Comparison of ENCODE assay signal across 9 cellular contexts in genomic region chr1:205301842-205302588, GRCh38. TPM values are rescaled to one million over a fixed set of nuclear protein-coding genes. Genes with fewer than 3 reads are reported as not detected.
DNase-seq lines count a peak whose midpoint lies in the region; ATAC-seq lines count a peak whose summit lies in the region.
"Had no signal": no experiment of that assay in that cellular context is flagged by ENCODE, and none has a peak within 500 bp of the region (broad histone marks: within the 10 kb centered on the region; RNA-seq: fewer than 3 reads in every experiment).

No MANE protein-coding gene starts in this region.

- peak overlapping the region; percentile 75 for H3K27ac Mint-ChIP-seq in activated naive CD8-positive, alpha-beta T cell treated with anti-CD3 and anti-CD28 coated beads for 36 hours
- peak overlapping the region; percentile 11 to 93 for H3K27ac Mint-ChIP-seq in stimulated activated naive CD8-positive, alpha-beta T cell treated with anti-CD3 and anti-CD28 coated beads, Interleukin-15, amount 100 ng/mL, for 72 hours

- no peak overlapping the region for H3K4me3 Mint-ChIP-seq in activated naive CD8-positive, alpha-beta T cell treated with anti-CD3 and anti-CD28 coated beads for 36 hours
- no peak overlapping the region for H3K4me3 Mint-ChIP-seq in stimulated activated naive CD8-positive, alpha-beta T cell treated with anti-CD3 and anti-CD28 coated beads, Interleukin-15, amount 100 ng/mL, for 72 hours
- H3K4me3 Mint-ChIP-seq: natural killer cell had no signal

- H3K4me1 ChIP-seq in HUES48 (ENCODE audit: control insufficient read depth, insufficient read depth, low read length) (peaks cover 34% of the 10 kb centered on the region), iPS-20b (ENCODE audit: insufficient read depth, low read length) (peaks cover 34% of the 10 kb centered on the region)

- H3K36me3 Mint-ChIP-seq in activated naive CD8-positive, alpha-beta T cell treated with anti-CD3 and anti-CD28 coated beads for 36 hours: peaks cover 12% of the 10 kb centered on the region

- no peak for DNase-seq in activated naive CD8-positive, alpha-beta T cell treated with anti-CD3 and anti-CD28 coated beads for 36 hours
- no peak for DNase-seq in stimulated activated naive CD8-positive, alpha-beta T cell treated with anti-CD3 and anti-CD28 coated beads, Interleukin-15, amount 100 ng/mL, for 72 hours
- no peak for DNase-seq in NCI-H2227 (lab: John Stamatoyannopoulos, UW; ENCODE audit: unreplicated experiment)
- DNase-seq in stimulated activated CD4-positive, alpha-beta T cell treated with anti-CD3 and anti-CD28 coated beads, Interleukin-4, amount 100 ng/mL, for 1 hour: no peak
- DNase-seq: dorsolateral prefrontal cortex, natural killer cell had no signal

- peak overlapping the region; percentile 100 for H3K27ac ChIP-seq in HUES48 (ENCODE audit: low read depth, low read length)
- peak overlapping the region; percentile 67 for H3K27ac ChIP-seq in iPS-20b (ENCODE audit: low read length)

- H3K4me1 Mint-ChIP-seq in activated naive CD8-positive, alpha-beta T cell treated with anti-CD3 and anti-CD28 coated beads for 36 hours: peaks cover 40% of the 10 kb centered on the region
- H3K4me1 Mint-ChIP-seq in stimulated activated naive CD8-positive, alpha-beta T cell treated with anti-CD3 and anti-CD28 coated beads, Interleukin-15, amount 100 ng/mL, for 72 hours: peaks cover 79% of the 10 kb centered on the region

- H3K9me3 ChIP-seq in HUES48 (ENCODE audit: control insufficient read depth, insufficient read depth, low read length): no peaks in the 10 kb centered on the region
- no peaks in the 10 kb centered on the region for H3K9me3 ChIP-seq in iPS-20b (ENCODE audit: insufficient read depth, low read depth, low read length)

- H3K9ac ChIP-seq in HUES48 (ENCODE audit: low read depth, low read length) (peak overlapping the region; percentile 63), iPS-20b (ENCODE audit: low read depth, low read length) (peak overlapping the region; percentile 78)

- peaks cover 41% of the 10 kb centered on the region for H3K36me3 ChIP-seq in HUES48 (ENCODE audit: control insufficient read depth, insufficient read depth, low read length)
- H3K36me3 ChIP-seq in iPS-20b (ENCODE audit: insufficient read depth, low read depth, low read length): peaks cover 49% of the 10 kb centered on the region

- H3K27me3 ChIP-seq in HUES48 (ENCODE audit: control insufficient read depth, insufficient read depth, low read length) (no peaks in the 10 kb centered on the region), iPS-20b (ENCODE audit: insufficient read depth, low read length) (no peaks in the 10 kb centered on the region)
- H3K27me3 ChIP-seq: dorsolateral prefrontal cortex had no signal

- ATAC-seq in stimulated activated naive CD8-positive, alpha-beta T cell treated with anti-CD3 and anti-CD28 coated beads, Interleukin-15, amount 100 ng/mL, for 72 hours: no peak
- ATAC-seq in HG03469 (IDR thresholded peaks at IDR 0.05; ENCODE audit: unreplicated experiment): no peak
- ATAC-seq: natural killer cell had no signal

- peak overlapping the region; percentile 29 for H3K4me3 ChIP-seq in HUES48 (ENCODE audit: low read depth, low read length)
- H3K4me3 ChIP-seq in iPS-20b (ENCODE audit: low read length): peak overlapping the region; percentile 41; the same call in 1 of the 2 replicates
- H3K4me3 ChIP-seq: dorsolateral prefrontal cortex had no signal

- H3K27me3 Mint-ChIP-seq in activated naive CD8-positive, alpha-beta T cell treated with anti-CD3 and anti-CD28 coated beads for 36 hours: no peaks in the 10 kb centered on the region
- no peaks in the 10 kb centered on the region for H3K27me3 Mint-ChIP-seq in stimulated activated naive CD8-positive, alpha-beta T cell treated with anti-CD3 and anti-CD28 coated beads, Interleukin-15, amount 100 ng/mL, for 72 hours

- H3K9me3 Mint-ChIP-seq in activated naive CD8-positive, alpha-beta T cell treated with anti-CD3 and anti-CD28 coated beads for 36 hours: no peaks in the 10 kb centered on the region
- no peaks in the 10 kb centered on the region for H3K9me3 Mint-ChIP-seq in stimulated activated naive CD8-positive, alpha-beta T cell treated with anti-CD3 and anti-CD28 coated beads, Interleukin-15, amount 100 ng/mL, for 72 hours
- H3K9me3 Mint-ChIP-seq: natural killer cell had no signal

RNA-seq across cellular contexts. Expression of gene NUAK2, which starts 19.5 kb away (rescaled TPM):
- total RNA-seq in activated naive CD8-positive, alpha-beta T cell treated with anti-CD3 and anti-CD28 coated beads for 36 hours: 1 to 10 TPM; 1.7 to 2.0 TPM

RNA-seq across cellular contexts. Expression of gene KLHDC8A, which starts 54.7 kb away (rescaled TPM):
- not detected for total RNA-seq in activated naive CD8-positive, alpha-beta T cell treated with anti-CD3 and anti-CD28 coated beads for 36 hours
- total RNA-seq: natural killer cell had no signal
